ENCODE assay signal across 10 cellular contexts in the genomic region with DNA sequence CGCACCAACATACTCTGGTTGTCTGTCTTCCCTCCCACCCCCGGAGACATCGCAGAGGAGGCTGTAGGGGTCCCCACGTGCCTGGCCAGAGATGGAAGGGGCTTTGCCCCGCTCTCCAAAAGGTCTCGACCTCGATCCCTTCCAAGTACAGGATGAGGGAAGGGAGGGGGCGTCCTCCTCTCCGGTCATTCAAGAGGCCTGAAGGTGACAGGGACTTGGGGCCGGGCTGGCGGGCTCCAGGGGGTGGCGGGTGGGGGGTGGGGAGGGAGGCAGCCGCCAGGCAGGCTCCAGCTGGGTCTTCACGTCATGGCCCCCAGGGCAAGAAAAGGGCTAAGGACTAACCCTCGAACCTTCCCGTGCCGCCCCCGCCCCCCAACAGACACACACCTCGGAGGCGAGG. TPM values are rescaled to one million over a fixed set of nuclear protein-coding genes. Genes with fewer than 3 reads are reported as not detected.
A peak's percentile ranks its signal among the peaks of the same experiment; 100 is the strongest.
DNase-seq lines count a peak whose midpoint lies in the region; FAIRE-seq and TF ChIP-seq lines count a peak whose summit lies in the region.
"Had no signal": no experiment of that assay in that cellular context is flagged by ENCODE, and none has a peak within 500 bp of the region (broad histone marks: within the 10 kb centered on the region; RNA-seq: fewer than 3 reads in every experiment).

No MANE protein-coding gene starts in this region.

- CTCF ChIA-PET in RWPE1 (lab: Yijun Ruan, JAX), result interaction anchor here (0.6 to 1.5 kb wide), 7 partner anchors 15 to 1231 kb away, joined by 3 to 6 read pairs (median 4); partner anchors contain the start of gene TBX3

- no peak for TF ChIP-seq POLR2A in sigmoid colon (IDR thresholded peaks at IDR 0.05)

- peak overlapping the region; percentile 99 for H3K27ac ChIP-seq in C4-2B
- H3K27ac ChIP-seq in RWPE1, result peak overlapping the region; percentile 97
- peak overlapping the region; percentile 33 to 57 (median 38) for H3K27ac ChIP-seq in sigmoid colon

- DNase-seq in RWPE1 (ENCODE audit: low spot score), result no peak
- no peak for DNase-seq in fibroblast of villous mesenchyme (ENCODE audit: low read depth)
- DNase-seq in sigmoid colon, result no peak
- DNase-seq in GM19239 (ENCODE audit: insufficient read length, low spot score), result no peak
- DNase-seq in RPMI8226, result no peak
- DNase-seq in HCEC 1CT, result no peak
- DNase-seq in osteocyte (ENCODE audit: extremely low spot score, unreplicated experiment), result no peak
- DNase-seq: NCI-H446 had no signal

- POLR2A ChIA-PET in RWPE1 (lab: Yijun Ruan, JAX; ENCODE audit: low non-redundant PET), result no interaction called here

- H3K4me3 Mint-ChIP-seq in osteocyte (ENCODE audit: unreplicated experiment), result no peak overlapping the region

- intact Hi-C loops in sigmoid colon (cut with DNase I), result loop anchor here (10.0 kb wide), 1 partner anchor 966 kb away; no protein-coding TSS in a partner anchor

- FAIRE-seq in GM19239 (lab: Jason Lieb, UNC), result no peak
- FAIRE-seq: GM18507 had no signal

- 15 to 25% methylated on average over 20 of the region's 20 CpGs for WGBS in sigmoid colon, 2 donors

- no peak for TF ChIP-seq CTCF in C4-2B (conservative IDR thresholded peaks at IDR 0.05)
- no peak for TF ChIP-seq CTCF in RWPE1 (conservative IDR thresholded peaks at IDR 0.05; ENCODE audit: low read depth)
- no peak for TF ChIP-seq CTCF in fibroblast of villous mesenchyme (IDR thresholded peaks at IDR 0.05; ENCODE audit: insufficient read depth, low read depth, low read length)
- TF ChIP-seq CTCF in sigmoid colon (IDR thresholded peaks at IDR 0.05), result no peak
- TF ChIP-seq CTCF in osteocyte (IDR thresholded peaks at IDR 0.05), result no peak

- H3K9me3 Mint-ChIP-seq in osteocyte (ENCODE audit: unreplicated experiment), result no peaks in the 10 kb centered on the region

- peaks cover 12% of the 10 kb centered on the region for H3K4me1 Mint-ChIP-seq in osteocyte (ENCODE audit: unreplicated experiment)

- H3K27me3 Mint-ChIP-seq in osteocyte (ENCODE audit: unreplicated experiment), result peaks cover 87% of the 10 kb centered on the region

- peak overlapping the region; percentile 64 for H3K4me3 ChIP-seq in fibroblast of villous mesenchyme (ENCODE audit: low read depth, low read length)
- H3K4me3 ChIP-seq in sigmoid colon, result peak overlapping the region in 3 of 4 donors; percentile 31 to 40 (median 37)

- H3K9me3 ChIP-seq in sigmoid colon, result no peaks in the 10 kb centered on the region

- peaks cover 4% of the 10 kb centered on the region for H3K36me3 Mint-ChIP-seq in osteocyte (ENCODE audit: unreplicated experiment)

- H3K36me3 ChIP-seq in sigmoid colon, result no peaks in the 10 kb centered on the region

- TF ChIP-seq EP300 in sigmoid colon (IDR thresholded peaks at IDR 0.05), result no peak

- H3K4me1 ChIP-seq in sigmoid colon, result peaks cover 0 to 24% (median 19%) of the 10 kb centered on the region in 4 donors

- H3K27me3 ChIP-seq in sigmoid colon, result peaks cover 27 to 75% (median 60%) of the 10 kb centered on the region in 3 donors

- no peak overlapping the region for H3K27ac Mint-ChIP-seq in osteocyte (ENCODE audit: unreplicated experiment)

RNA-seq across cellular contexts. Expression of gene TBX3, which starts 15.1 kb away (rescaled TPM):
- total RNA-seq in fibroblast of villous mesenchyme, result 109 and 114 TPM in 2 replicates
- 1 to 10 TPM; 6.2 to 9.7 (median 7.6) TPM for total RNA-seq in sigmoid colon
- polyA plus RNA-seq in sigmoid colon, result 1 to 10 TPM; 2.3 to 5.3 (median 2.4) TPM
- total RNA-seq in osteocyte, result 0.91 and 0.99 TPM in 2 replicates

Comparison
In these comparisons a context has a peak if more than half of its experiments do, and no peak if none do; other contexts are left out.
1. H3K27ac ChIP-seq: peak in every context shown above with its lines; median percentile 99 in C4-2B; 97 in RWPE1; 38 in sigmoid colon.
2. RNA of gene TBX3, which starts 15.1 kb away (total RNA-seq): 109 to 114 TPM in fibroblast of villous mesenchyme; 6.2 to 9.7 TPM in sigmoid colon and 0.91 to 0.99 TPM in osteocyte; every median in the first group is over 10 times any median in the second.